ENCODE assay signal across 14 cellular contexts in the genomic region with DNA sequence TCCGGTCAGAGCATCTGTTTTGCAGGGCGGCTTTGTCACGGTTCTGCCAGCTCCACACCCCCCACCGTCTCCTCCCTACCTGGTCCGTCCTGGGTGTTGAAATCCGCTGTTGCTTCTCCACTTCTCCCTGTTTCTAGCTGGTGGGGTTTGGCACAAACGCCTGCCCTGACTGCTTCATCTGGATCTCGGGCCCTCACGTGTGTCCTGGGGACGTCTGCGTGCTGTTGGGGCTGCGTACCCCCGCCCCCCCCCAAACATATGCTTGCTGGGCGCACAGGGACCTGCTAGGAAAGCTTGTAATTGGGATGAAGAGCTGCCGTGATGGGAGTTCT. TPM values are rescaled to one million over a fixed set of nuclear protein-coding genes. Genes with fewer than 3 reads are reported as not detected.
DNase-seq lines count a peak whose midpoint lies in the region; ATAC-seq and TF ChIP-seq lines count a peak whose summit lies in the region.
"Had no signal": no experiment of that assay in that cellular context is flagged by ENCODE, and none has a peak within 500 bp of the region (broad histone marks: within the 10 kb centered on the region; RNA-seq: fewer than 3 reads in every experiment).

No MANE protein-coding gene starts in this region.

- no CpG with 5 or more reads among the region's 15 CpGs for WGBS in neuronal stem cell (ENCODE audit: extremely low coverage in 2 of 2, insufficient read length in 2 of 2, insufficient replicate concordance in 1 of 2), 2 donors
- WGBS in ovary, 3 donors: 66 to 73% (median 67%) methylated on average over 15 of the region's 15 CpGs
- WGBS in esophagus squamous epithelium, 2 donors: 33 to 52% methylated on average over 3 to 7 of the region's 15 CpGs

- H3K18ac ChIP-seq in neuronal stem cell (ENCODE audit: low read length): peak overlapping the region; percentile 44

- peak overlapping the region; percentile 53 for H2AK5ac ChIP-seq in neuronal stem cell (ENCODE audit: low read depth, low read length)

- H3K27me3 Mint-ChIP-seq in activated CD4-positive, alpha-beta T cell treated with anti-CD3 and anti-CD28 coated beads, Interleukin-2, amount 10 ng/mL, durations not matched to agents 24 days and 14 days: peaks cover 19% of the 10 kb centered on the region
- peaks cover 19% of the 10 kb centered on the region for H3K27me3 Mint-ChIP-seq in activated T-helper 1 cell treated with anti-CD3 and anti-CD28 coated beads, Interleukin-12 subunit alpha, Interleukin-12 subunit beta, Interleukin-2, Interleukin-4 antibody, amounts not matched to agents 30 ng/mL and 10 ng/mL and 1 ng/mL, durations not matched to agents 14 hours and 24 hours and 36 hours (ENCODE audit: insufficient read depth)

- ATAC-seq in sciatic nerve: no peak

- H3K9me3 Mint-ChIP-seq in activated CD4-positive, alpha-beta T cell treated with anti-CD3 and anti-CD28 coated beads, Interleukin-2, amount 10 ng/mL, durations not matched to agents 24 days and 14 days: no peaks in the 10 kb centered on the region
- no peaks in the 10 kb centered on the region for H3K9me3 Mint-ChIP-seq in activated T-helper 1 cell treated with anti-CD3 and anti-CD28 coated beads, Interleukin-12 subunit alpha, Interleukin-12 subunit beta, Interleukin-2, Interleukin-4 antibody, amounts not matched to agents 30 ng/mL and 10 ng/mL and 1 ng/mL, durations not matched to agents 14 hours and 24 hours and 36 hours

- peaks cover 24% of the 10 kb centered on the region for H3K4me1 Mint-ChIP-seq in activated CD4-positive, alpha-beta T cell treated with anti-CD3 and anti-CD28 coated beads, Interleukin-2, amount 10 ng/mL, durations not matched to agents 24 days and 14 days
- peaks cover 21% of the 10 kb centered on the region for H3K4me1 Mint-ChIP-seq in activated T-helper 1 cell treated with anti-CD3 and anti-CD28 coated beads, Interleukin-12 subunit alpha, Interleukin-12 subunit beta, Interleukin-2, Interleukin-4 antibody, amounts not matched to agents 30 ng/mL and 10 ng/mL and 1 ng/mL, durations not matched to agents 14 hours and 24 hours and 36 hours (ENCODE audit: low read depth)

- H3K4me3 Mint-ChIP-seq in activated CD4-positive, alpha-beta T cell treated with anti-CD3 and anti-CD28 coated beads, Interleukin-2, amount 10 ng/mL, durations not matched to agents 24 days and 14 days: peak overlapping the region; percentile 76
- peak overlapping the region; percentile 56 for H3K4me3 Mint-ChIP-seq in activated T-helper 1 cell treated with anti-CD3 and anti-CD28 coated beads, Interleukin-12 subunit alpha, Interleukin-12 subunit beta, Interleukin-2, Interleukin-4 antibody, amounts not matched to agents 30 ng/mL and 10 ng/mL and 1 ng/mL, durations not matched to agents 14 hours and 24 hours and 36 hours

- no peak for TF ChIP-seq EP300 in ovary (IDR thresholded peaks at IDR 0.05)

- H3K4me2 ChIP-seq in neuronal stem cell (ENCODE audit: insufficient read depth, low read length, poor library complexity, severe bottlenecking): no peak overlapping the region

- H4K91ac ChIP-seq in neuronal stem cell (ENCODE audit: low read depth, low read length, poor library complexity): no peak overlapping the region

- H3K4me1 ChIP-seq in neuronal stem cell (ENCODE audit: control insufficient read depth in 2 of 2, insufficient read depth in 1 of 2, low read depth in 1 of 2, low read length in 2 of 2): no peaks in the 10 kb centered on the region
- H3K4me1 ChIP-seq in ovary (ENCODE audit: insufficient read depth): no peaks in the 10 kb centered on the region
- peaks cover 0 to 3% (median 0%) of the 10 kb centered on the region in 3 donors for H3K4me1 ChIP-seq in esophagus squamous epithelium

- no peak overlapping the region for H2BK120ac ChIP-seq in neuronal stem cell (ENCODE audit: low read depth, low read length)

- H3K27ac ChIP-seq in HL-60 (replicated peaks) (0 out of 2 replicates have a peak overlapping the region, but pooled peaks have one; percentile 4), neuronal stem cell (replicated peaks; ENCODE audit: low read length) (no peak overlapping the region), ovary (no peak overlapping the region), esophagus squamous epithelium (no peak overlapping the region)
- H3K27ac ChIP-seq: cardiac muscle cell, tibial artery had no signal

- H2AFZ ChIP-seq in neuronal stem cell (ENCODE audit: low read length): no peak overlapping the region

- H3K27ac Mint-ChIP-seq in activated CD4-positive, alpha-beta T cell treated with anti-CD3 and anti-CD28 coated beads, Interleukin-2, amount 10 ng/mL, durations not matched to agents 24 days and 14 days: peak overlapping the region; percentile 83
- peak overlapping the region; percentile 85 for H3K27ac Mint-ChIP-seq in activated T-helper 1 cell treated with anti-CD3 and anti-CD28 coated beads, Interleukin-12 subunit alpha, Interleukin-12 subunit beta, Interleukin-2, Interleukin-4 antibody, amounts not matched to agents 30 ng/mL and 10 ng/mL and 1 ng/mL, durations not matched to agents 14 hours and 24 hours and 36 hours

- no peaks in the 10 kb centered on the region for H3K36me3 ChIP-seq in neuronal stem cell (replicated peaks in 1 of 2; ENCODE audit: control insufficient read depth in 2 of 2, insufficient read depth in 2 of 2, low read length in 2 of 2)
- H3K36me3 ChIP-seq in ovary: no peaks in the 10 kb centered on the region
- H3K36me3 ChIP-seq in esophagus squamous epithelium: no peaks in the 10 kb centered on the region
- H3K36me3 ChIP-seq: cardiac muscle cell, tibial artery had no signal

- no peak overlapping the region for H3K23ac ChIP-seq in neuronal stem cell (ENCODE audit: low read depth, low read length, poor library complexity)

- H2BK15ac ChIP-seq in neuronal stem cell (ENCODE audit: low read length): peak overlapping the region; percentile 17

- no peak overlapping the region for H2BK12ac ChIP-seq in neuronal stem cell (ENCODE audit: low read length)

- no peaks in the 10 kb centered on the region for H3K27me3 ChIP-seq in HL-60 (ENCODE audit: insufficient read depth, poor library complexity, severe bottlenecking)
- peaks cover 0 to 15% (median 0%) of the 10 kb centered on the region in 3 experiments for H3K27me3 ChIP-seq in neuronal stem cell (ENCODE audit: control insufficient read depth in 3 of 3, insufficient read depth in 3 of 3, low read depth in 1 of 3, low read length in 3 of 3)
- H3K27me3 ChIP-seq in ovary: no peaks in the 10 kb centered on the region
- H3K27me3 ChIP-seq in esophagus squamous epithelium: peaks cover 0 to 24% (median 0%) of the 10 kb centered on the region in 4 donors
- H3K27me3 ChIP-seq: cardiac muscle cell, tibial artery had no signal

- intact Hi-C loops in activated CD4-positive, alpha-beta T cell treated with anti-CD3 and anti-CD28 coated beads, Interleukin-2, amount 10 ng/mL, durations not matched to agents 24 days and 14 days (cut with micrococcal nuclease): no loop called here
- intact Hi-C loops in activated T-helper 1 cell treated with anti-CD3 and anti-CD28 coated beads, Interleukin-12 subunit alpha, Interleukin-12 subunit beta, Interleukin-2, Interleukin-4 antibody, amounts not matched to agents 30 ng/mL and 10 ng/mL and 1 ng/mL, durations not matched to agents 14 hours and 24 hours and 36 hours (cut with micrococcal nuclease): loop anchor here (1.0 kb wide), 1 partner anchor 10 kb away; no protein-coding TSS in a partner anchor
- intact Hi-C loops in sciatic nerve (cut with DNase I): no loop called here
- intact Hi-C loops in ovary (cut with DNase I): no loop called here
- intact Hi-C loops in esophagus squamous epithelium (cut with DNase I): no loop called here

- no peak overlapping the region for H3K14ac ChIP-seq in neuronal stem cell (ENCODE audit: low read length)

- peaks cover 2% of the 10 kb centered on the region for H3K79me1 ChIP-seq in neuronal stem cell (ENCODE audit: low read depth, low read length)

- no peak overlapping the region for H3K9ac ChIP-seq in neuronal stem cell (ENCODE audit: low read depth, low read length, poor library complexity)

- no peaks in the 10 kb centered on the region for H3K36me3 Mint-ChIP-seq in activated CD4-positive, alpha-beta T cell treated with anti-CD3 and anti-CD28 coated beads, Interleukin-2, amount 10 ng/mL, durations not matched to agents 24 days and 14 days (ENCODE audit: low read depth)
- no peaks in the 10 kb centered on the region for H3K36me3 Mint-ChIP-seq in activated T-helper 1 cell treated with anti-CD3 and anti-CD28 coated beads, Interleukin-12 subunit alpha, Interleukin-12 subunit beta, Interleukin-2, Interleukin-4 antibody, amounts not matched to agents 30 ng/mL and 10 ng/mL and 1 ng/mL, durations not matched to agents 14 hours and 24 hours and 36 hours (ENCODE audit: low read depth)

- no peak overlapping the region for H4K8ac ChIP-seq in neuronal stem cell (ENCODE audit: low read depth, low read length)

- peak overlapping the region; percentile 11 for H3K4ac ChIP-seq in neuronal stem cell (ENCODE audit: low read length)

- H3K4me3 ChIP-seq in HL-60 (replicated peaks; ENCODE audit: insufficient read depth, low read length) (no peak overlapping the region), neuronal stem cell (ENCODE audit: low read length in 2 of 2) (no peak overlapping the region), ovary (no peak overlapping the region), esophagus squamous epithelium (no peak overlapping the region)
- H3K4me3 ChIP-seq: cardiac muscle cell, tibial artery had no signal

- H3K9me3 ChIP-seq in neuronal stem cell (replicated peaks in 1 of 2; ENCODE audit: control insufficient read depth in 2 of 2, insufficient read depth in 1 of 2, low read depth in 1 of 2, low read length in 2 of 2) (no peaks in the 10 kb centered on the region), ovary (no peaks in the 10 kb centered on the region), esophagus squamous epithelium (no peaks in the 10 kb centered on the region)
- H3K9me3 ChIP-seq: tibial artery had no signal

- TF ChIP-seq POLR2A in ovary (IDR thresholded peaks at IDR 0.05) (no peak), esophagus squamous epithelium (IDR thresholded peaks at IDR 0.05) (no peak)

- DNase-seq in activated CD4-positive, alpha-beta T cell treated with anti-CD3 and anti-CD28 coated beads, Interleukin-2, amount 10 ng/mL, durations not matched to agents 24 days and 14 days: no peak
- DNase-seq in activated CD4-positive, alpha-beta T cell treated with anti-CD3 and anti-CD28 coated beads for 48 hours: no peak
- no peak for DNase-seq in HL-60 (ENCODE audit: low read depth in 1 of 2, low spot score in 1 of 2)
- no peak for DNase-seq in activated T-helper 1 cell treated with anti-CD3 and anti-CD28 coated beads, Interleukin-12 subunit alpha, Interleukin-12 subunit beta, Interleukin-2, Interleukin-4 antibody, amounts not matched to agents 30 ng/mL and 10 ng/mL and 1 ng/mL, durations not matched to agents 14 hours and 24 hours and 36 hours (ENCODE audit: low spot score)
- no peak for DNase-seq in neuronal stem cell (ENCODE audit: low spot score)
- no peak for DNase-seq in sciatic nerve (ENCODE audit: low spot score)
- no peak for DNase-seq in ovary
- DNase-seq in esophagus squamous epithelium (lab: John Stamatoyannopoulos, UW): no peak
- DNase-seq: left cardiac atrium, NCI-H1105, tibial artery had no signal

- no peak overlapping the region for H2BK5ac ChIP-seq in neuronal stem cell (ENCODE audit: low read length)

- no peak for TF ChIP-seq CTCF in HL-60 (IDR thresholded peaks at IDR 0.05; ENCODE audit: insufficient read depth, low read length)
- no peak for TF ChIP-seq CTCF in ovary (IDR thresholded peaks at IDR 0.05)
- no peak for TF ChIP-seq CTCF in esophagus squamous epithelium (IDR thresholded peaks at IDR 0.05)

RNA-seq across cellular contexts. Expression of gene AMZ1, which starts 11.3 kb away (rescaled TPM):
- total RNA-seq in activated CD4-positive, alpha-beta T cell treated with anti-CD3 and anti-CD28 coated beads, Interleukin-2, amount 10 ng/mL, durations not matched to agents 24 days and 14 days: not detected in 2 replicates
- 0.05 TPM in 1 of 2 replicates, not detected in the other for total RNA-seq in activated T-helper 1 cell treated with anti-CD3 and anti-CD28 coated beads, Interleukin-12 subunit alpha, Interleukin-12 subunit beta, Interleukin-2, Interleukin-4 antibody, amounts not matched to agents 30 ng/mL and 10 ng/mL and 1 ng/mL, durations not matched to agents 14 hours and 24 hours and 36 hours
- 0.04 TPM for polyA plus RNA-seq in neuronal stem cell (2013, experiment 1 of 2)
- 0.01 TPM for polyA plus RNA-seq in neuronal stem cell (2013, experiment 2 of 2)
- total RNA-seq in sciatic nerve (0.31 TPM), ovary (1 to 10 TPM in 2 of 7 donors, under 1 TPM in 4, not detected in 1; 0.24 to 2.6 (median 0.93) TPM), esophagus squamous epithelium (under 1 TPM in 2 of 4 donors, not detected in 2; 0.12 to 0.19 TPM)
- under 1 TPM; 0.15 to 0.45 TPM for polyA plus RNA-seq in ovary
- total RNA-seq: A673, HepG2 had no signal
